ENCODE assay signal across 1 cellular context in the genomic region with DNA sequence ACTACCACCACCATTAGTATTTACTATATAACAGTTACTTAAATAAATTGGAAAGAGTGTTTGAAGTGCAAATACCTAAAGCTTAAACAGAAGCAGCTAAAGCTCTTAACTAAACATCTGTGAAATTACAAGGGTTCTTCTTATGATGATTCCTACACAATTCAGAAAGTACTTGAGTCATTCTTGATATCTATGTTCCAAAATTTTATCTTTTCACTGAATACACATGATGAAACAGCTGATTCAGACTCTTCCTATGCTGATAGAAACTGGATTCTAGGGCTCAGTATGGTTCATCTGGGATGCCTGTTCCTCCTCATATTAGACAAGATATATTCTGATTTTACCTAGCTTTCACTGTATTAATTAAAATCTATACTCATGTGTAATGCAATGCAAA.
TF ChIP-seq lines count a peak whose summit lies in the region.

No MANE protein-coding gene starts in this region.

TF ChIP-seq in K562, 482 proteins besides CTCF, POLR2A, EP300 and RAD21 (continued from another document):
- 0 out of 2 replicates have a peak, but pooled peaks have one; percentile 30 for TF ChIP-seq ARID3A (IDR thresholded peaks at IDR 0.05; ENCODE audit: borderline replicate concordance, low read depth, low read length)
- TF ChIP-seq MAFG (tag; conservative IDR thresholded peaks at IDR 0.05) = peak; percentile 23; the same call in 1 of the 2 replicates
- no peak for TF ChIP-seq ILK (tag; IDR thresholded peaks at IDR 0.05; ENCODE audit: borderline replicate concordance, low read depth)
- TF ChIP-seq POLR3G (IDR thresholded peaks at IDR 0.05; ENCODE audit: extremely low read depth, insufficient read length, insufficient replicate concordance) = no peak
- TF ChIP-seq SLC30A9 (CRISPR knock-in tag; IDR thresholded peaks at IDR 0.05) = no peak
- TF ChIP-seq, protein P1, sequence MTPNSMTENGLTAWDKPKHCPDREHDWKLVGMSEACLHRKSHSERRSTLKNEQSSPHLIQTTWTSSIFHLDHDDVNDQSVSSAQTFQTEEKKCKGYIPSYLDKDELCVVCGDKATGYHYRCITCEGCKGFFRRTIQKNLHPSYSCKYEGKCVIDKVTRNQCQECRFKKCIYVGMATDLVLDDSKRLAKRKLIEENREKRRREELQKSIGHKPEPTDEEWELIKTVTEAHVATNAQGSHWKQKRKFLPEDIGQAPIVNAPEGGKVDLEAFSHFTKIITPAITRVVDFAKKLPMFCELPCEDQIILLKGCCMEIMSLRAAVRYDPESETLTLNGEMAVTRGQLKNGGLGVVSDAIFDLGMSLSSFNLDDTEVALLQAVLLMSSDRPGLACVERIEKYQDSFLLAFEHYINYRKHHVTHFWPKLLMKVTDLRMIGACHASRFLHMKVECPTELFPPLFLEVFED (CRISPR knock-in tag; conservative IDR thresholded peaks at IDR 0.05) = no peak
- TF ChIP-seq NR2C2 (CRISPR knock-in tag; IDR thresholded peaks at IDR 0.05) = no peak
- no peak for TF ChIP-seq NR2C2 (tag; IDR thresholded peaks at IDR 0.05)
- no peak for TF ChIP-seq HDAC1 (IDR thresholded peaks at IDR 0.05)
- no peak for TF ChIP-seq ZNF785 (CRISPR knock-in tag; IDR thresholded peaks at IDR 0.05)
- TF ChIP-seq MAFK (IDR thresholded peaks at IDR 0.05; ENCODE audit: low read length) = no peak
